In genomic region chr11:108835624-108836023, GRCh38 we compare ENCODE assay signal across 28 cellular contexts.
"Had no signal": no experiment of that assay in that cellular context is flagged by ENCODE, and none has a peak within 500 bp of the region (broad histone marks: within the 10 kb centered on the region; RNA-seq: fewer than 3 reads in every experiment).

No MANE protein-coding gene starts in this region.

- H3K4me3 ChIP-seq: coronary artery, dorsolateral prefrontal cortex had no signal

- ATAC-seq: activated CD8-positive, alpha-beta T cell treated with anti-CD3 and anti-CD28 coated beads for 36 hours; activated T-cell treated with anti-CD3 and anti-CD28 coated beads, Interleukin-2, amount 50 U/mL, for 4 hours; activated T-helper 17 cell treated with anti-CD3 and anti-CD28 coated beads, Interleukin-2, amount 50 U/mL, for 72 hours had no signal

- H3K27me3 ChIP-seq: brain microvascular endothelial cell, dorsolateral prefrontal cortex had no signal

- DNase-seq: activated CD4-positive, alpha-beta T cell treated with anti-CD3 and anti-CD28 coated beads for 1 hour; activated CD4-positive, alpha-beta T cell treated with anti-CD3 and anti-CD28 coated beads for 48 hours; activated CD4-positive, alpha-beta T cell treated with anti-CD3 and anti-CD28 coated beads, Interleukin-2, amount 50 U/mL, for 1 hour; activated CD4-positive, alpha-beta T cell treated with anti-CD3 and anti-CD28 coated beads, Interleukin-2, amount 50 U/mL, for 48 hours; activated CD8-positive, alpha-beta memory T cell treated with anti-CD3 and anti-CD28 coated beads for 24 hours; activated CD8-positive, alpha-beta T cell treated with anti-CD3 and anti-CD28 coated beads for 36 hours; activated effector memory CD4-positive, alpha-beta T cell treated with Interleukin-2 at 50 U/mL for 16 hours; activated gamma-delta T cell treated with Interleukin-2 at 50 U/mL for 16 hours; activated naive CD4-positive, alpha-beta T cell treated with anti-CD3 and anti-CD28 coated beads, Interleukin-2, amount 50 U/mL, for 16 hours; activated naive CD4-positive, alpha-beta T cell treated with Interleukin-2 at 50 U/mL for 16 hours; activated T-cell treated with anti-CD3 and anti-CD28 coated beads, Interleukin-2, amount 50 U/mL, for 4 hours; amniotic stem cell; anterior cingulate cortex; brain microvascular endothelial cell; dorsolateral prefrontal cortex; effector memory CD4-positive, alpha-beta T cell; foreskin fibroblast; head of caudate nucleus; T-helper 2 cell had no signal

- H3K27ac ChIP-seq: brain microvascular endothelial cell, coronary artery, dorsolateral prefrontal cortex, epithelial cell of prostate had no signal

- H3K4me3 Mint-ChIP-seq: activated CD8-positive, alpha-beta T cell treated with anti-CD3 and anti-CD28 coated beads for 36 hours; activated naive CD8-positive, alpha-beta T cell; activated T-cell treated with anti-CD3 and anti-CD28 coated beads, Interleukin-2, amount 50 U/mL, for 4 hours; activated T-helper 17 cell treated with anti-CD3 and anti-CD28 coated beads, Interleukin-2, amount 50 U/mL, for 72 hours; central memory CD8-positive, alpha-beta T cell; dendritic cell treated with granulocyte-macrophage colony-stimulating factor and Interleukin-4, amounts not matched to agents 40 ng/mL and 50 ng/mL, for 4 days had no signal

- FAIRE-seq: astrocyte, bronchial epithelial cell, frontal cortex had no signal

- H3K27me3 Mint-ChIP-seq: activated CD8-positive, alpha-beta T cell treated with anti-CD3 and anti-CD28 coated beads for 36 hours; activated naive CD8-positive, alpha-beta T cell; activated T-helper 17 cell treated with anti-CD3 and anti-CD28 coated beads, Interleukin-2, amount 50 U/mL, for 72 hours; central memory CD8-positive, alpha-beta T cell; dendritic cell treated with granulocyte-macrophage colony-stimulating factor and Interleukin-4, amounts not matched to agents 40 ng/mL and 50 ng/mL, for 4 days had no signal

- H3K27ac Mint-ChIP-seq: activated CD8-positive, alpha-beta T cell treated with anti-CD3 and anti-CD28 coated beads for 36 hours; activated naive CD8-positive, alpha-beta T cell; activated T-helper 17 cell treated with anti-CD3 and anti-CD28 coated beads, Interleukin-2, amount 50 U/mL, for 72 hours; dendritic cell treated with granulocyte-macrophage colony-stimulating factor and Interleukin-4, amounts not matched to agents 40 ng/mL and 50 ng/mL, for 4 days had no signal

- H3K9me3 Mint-ChIP-seq: activated CD8-positive, alpha-beta T cell treated with anti-CD3 and anti-CD28 coated beads for 36 hours; activated T-cell treated with anti-CD3 and anti-CD28 coated beads, Interleukin-2, amount 50 U/mL, for 4 hours; activated T-helper 17 cell treated with anti-CD3 and anti-CD28 coated beads, Interleukin-2, amount 50 U/mL, for 72 hours; central memory CD8-positive, alpha-beta T cell; dendritic cell treated with granulocyte-macrophage colony-stimulating factor and Interleukin-4, amounts not matched to agents 40 ng/mL and 50 ng/mL, for 4 days had no signal

- H3K36me3 ChIP-seq: brain microvascular endothelial cell had no signal
